Comparison of ENCODE assay signal across 25 cellular contexts in genomic region chr12:59317598-59317997, GRCh38.
"Had no signal": no experiment of that assay in that cellular context is flagged by ENCODE, and none has a peak within 500 bp of the region (broad histone marks: within the 10 kb centered on the region; RNA-seq: fewer than 3 reads in every experiment).

No MANE protein-coding gene starts in this region.

- H3K27ac Mint-ChIP-seq: IgD-negative memory B cell had no signal

- H3K4me2 ChIP-seq: KMS-11 had no signal

- H3K27me3 Mint-ChIP-seq: IgD-negative memory B cell had no signal

- H3K4me1 Mint-ChIP-seq: IgD-negative memory B cell had no signal

- H3K9ac ChIP-seq: KMS-11 had no signal

- H3K27ac ChIP-seq: HL-60, KMS-11, SJSA1, SK-N-MC had no signal

- H3K4me3 Mint-ChIP-seq: IgD-negative memory B cell had no signal

- H3K27me3 ChIP-seq: SJSA1 had no signal

- H3K9me3 ChIP-seq: SJSA1 had no signal

- H3K4me1 ChIP-seq: SJSA1 had no signal

- DNase-seq: Kasumi-1, MM.1S, NCI-H1092 treated with DMSO at 0.1 percent for 48 hours, NCI-H1417, NCI-H1436 treated with DMSO at 0.1 percent for 48 hours, NCI-H1694, NCI-H187 treated with DMSO at 0.1 percent for 48 hours, NCI-H2081, NCI-H2107, NCI-H2227 treated with DMSO at 0.1 percent for 48 hours, NCI-H446, NCI-H510A, NCI-H524 treated with DMSO at 0.1 percent for 48 hours, NCI-H69, NCI-H774, RPMI8226, SIG-M5 had no signal

- H3K4me3 ChIP-seq: K562, SJSA1, SK-N-MC had no signal

- H3K36me3 ChIP-seq: SJSA1 had no signal

- FAIRE-seq: HTR-8/SVneo, K562, RCC 7860 had no signal
